ENCODE assay signal across 9 cellular contexts in genomic region chr3:119035014-119035346, GRCh38. TPM values are rescaled to one million over a fixed set of nuclear protein-coding genes. Genes with fewer than 3 reads are reported as not detected.
DNase-seq lines count a peak whose midpoint lies in the region; ATAC-seq and TF ChIP-seq lines count a peak whose summit lies in the region.
"Had no signal": no experiment of that assay in that cellular context is flagged by ENCODE, and none has a peak within 500 bp of the region (broad histone marks: within the 10 kb centered on the region; RNA-seq: fewer than 3 reads in every experiment).

No MANE protein-coding gene starts in this region.

- H3K27me3 ChIP-seq in CD8-positive, alpha-beta memory T cell (ENCODE audit: insufficient read depth, low read length, poor library complexity, severe bottlenecking) = peaks cover 2% of the 10 kb centered on the region
- H3K27me3 ChIP-seq in MG63 (peaks cover 66% of the 10 kb centered on the region), ectodermal cell (ENCODE audit: control insufficient read depth, insufficient read depth, low read length, poor library complexity, severe bottlenecking) (peaks cover 35% of the 10 kb centered on the region), osteoblast (ENCODE audit: insufficient read depth, low read length) (peaks cover 33% of the 10 kb centered on the region)

- TF ChIP-seq CTCF in osteoblast (IDR thresholded peaks at IDR 0.05; ENCODE audit: extremely low read depth, low read depth, low read length) = no peak

- H2AFZ ChIP-seq in osteoblast (ENCODE audit: low read length) = no peak overlapping the region

- H3K27ac ChIP-seq in CD8-positive, alpha-beta memory T cell (ENCODE audit: low read depth, low read length) = no peak overlapping the region
- H3K27ac ChIP-seq in ectodermal cell (ENCODE audit: insufficient read depth, low read depth, low read length, poor library complexity, severe bottlenecking) = no peak overlapping the region
- H3K27ac ChIP-seq in osteoblast (ENCODE audit: low read depth, low read length) = no peak overlapping the region

- no peaks in the 10 kb centered on the region for H4K20me1 ChIP-seq in osteoblast (ENCODE audit: insufficient read depth, low read length)

- H3K4me3 ChIP-seq in CD8-positive, alpha-beta memory T cell (ENCODE audit: low read length) = no peak overlapping the region
- H3K4me3 ChIP-seq in MG63 = peak overlapping the region; percentile 44
- H3K4me3 ChIP-seq in ectodermal cell (ENCODE audit: insufficient read depth, low read depth, low read length) = peak overlapping the region; percentile 87
- peak overlapping the region; percentile 68 for H3K4me3 ChIP-seq in osteoblast (ENCODE audit: insufficient read depth, low read length)
- H3K4me3 ChIP-seq: mucosa of descending colon had no signal

- H3K79me2 ChIP-seq in osteoblast (ENCODE audit: insufficient read depth, low read length) = no peaks in the 10 kb centered on the region

- POLR2A ChIA-PET in CD8-positive, alpha-beta memory T cell (lab: Charles Lee) = no interaction called here

- H3K4me3 Mint-ChIP-seq in CD8-positive, alpha-beta memory T cell = peak overlapping the region; percentile 70 to 84 (median 77)

- no peaks in the 10 kb centered on the region for H3K36me3 ChIP-seq in CD8-positive, alpha-beta memory T cell (ENCODE audit: insufficient read depth, low read length)
- no peaks in the 10 kb centered on the region for H3K36me3 ChIP-seq in MG63
- no peaks in the 10 kb centered on the region for H3K36me3 ChIP-seq in ectodermal cell (ENCODE audit: control insufficient read depth, insufficient read depth, low read length)
- H3K36me3 ChIP-seq in osteoblast (ENCODE audit: insufficient read depth, low read length) = no peaks in the 10 kb centered on the region

- no peak for DNase-seq in CD8-positive, alpha-beta memory T cell
- no peak for DNase-seq in MG63
- no peak for DNase-seq in osteoblast (ENCODE audit: insufficient read length, low spot score, missing footprints)
- no peak for DNase-seq in AG08395 (ENCODE audit: low spot score)
- DNase-seq in NK-92 treated with Interleukin-12 subunit alpha and Interleukin-12 subunit beta, amount 100 ng/mL, for 24 hours (lab: John Stamatoyannopoulos, UW) = no peak

- H3K36me3 Mint-ChIP-seq in CD8-positive, alpha-beta memory T cell = peaks cover 0 to 6% (median 0%) of the 10 kb centered on the region in 3 donors

- no peaks in the 10 kb centered on the region for H3K4me1 ChIP-seq in CD8-positive, alpha-beta memory T cell (ENCODE audit: insufficient read depth, low read length)
- H3K4me1 ChIP-seq in ectodermal cell (ENCODE audit: control insufficient read depth, insufficient read depth, low read length) (no peaks in the 10 kb centered on the region), osteoblast (ENCODE audit: insufficient read depth, low read length) (no peaks in the 10 kb centered on the region)

- no peaks in the 10 kb centered on the region for H3K9me3 ChIP-seq in CD8-positive, alpha-beta memory T cell (ENCODE audit: low read length)
- H3K9me3 ChIP-seq in MG63 = no peaks in the 10 kb centered on the region
- no peaks in the 10 kb centered on the region for H3K9me3 ChIP-seq in ectodermal cell (ENCODE audit: control insufficient read depth, low read length)
- no peaks in the 10 kb centered on the region for H3K9me3 ChIP-seq in osteoblast (ENCODE audit: low read depth, low read length)
- H3K9me3 ChIP-seq: mucosa of descending colon had no signal

- no peak overlapping the region for H3K27ac Mint-ChIP-seq in CD8-positive, alpha-beta memory T cell

- WGBS in ectodermal cell, 2 experiments = 4 to 6% methylated on average over 18 of the region's 18 CpGs

- CTCF ChIA-PET in CD8-positive, alpha-beta memory T cell (lab: Charles Lee) = interaction anchor here (0.9 to 5.9 kb wide), 12 partner anchors 8 to 212 kb away, joined by 3 to 117 read pairs (median 5); no protein-coding TSS in a partner anchor

- H3K4me2 ChIP-seq in osteoblast (ENCODE audit: insufficient read depth, low read length) = peak overlapping the region; percentile 85

- peaks cover 27 to 66% of the 10 kb centered on the region in 2 donors for H3K27me3 Mint-ChIP-seq in CD8-positive, alpha-beta memory T cell

- H3K4me1 Mint-ChIP-seq in CD8-positive, alpha-beta memory T cell = peaks cover 7 to 13% (median 11%) of the 10 kb centered on the region in 3 donors

- ATAC-seq in HG03432 (IDR thresholded peaks at IDR 0.05; ENCODE audit: unreplicated experiment) = no peak
- no peak for ATAC-seq in HG03442 (IDR thresholded peaks at IDR 0.05; ENCODE audit: unreplicated experiment)

- peaks cover 0 to 2% (median 0%) of the 10 kb centered on the region in 5 donors for H3K9me3 Mint-ChIP-seq in CD8-positive, alpha-beta memory T cell

RNA-seq across cellular contexts. Expression of gene IGSF11, which starts 0.3 kb away (rescaled TPM):
- under 1 TPM in 1 of 2 experiments, not detected in 1; 0.27 TPM for total RNA-seq in CD8-positive, alpha-beta memory T cell
- polyA plus RNA-seq in CD8-positive, alpha-beta memory T cell = 0.58 TPM
- 0.20 TPM in 1 of 2 replicates, not detected in the other for total RNA-seq in MG63 (2014; rRNA removed; shearing (Covaris generic); ENCODE audit: low replicate concordance)
- polyA plus RNA-seq in ectodermal cell (2013, experiment 1 of 4) = 5.3 TPM
- polyA plus RNA-seq in ectodermal cell (2013, experiment 2 of 4) = 4.4 TPM
- 4.0 TPM for polyA plus RNA-seq in ectodermal cell (2013, experiment 3 of 4)
- 5.1 TPM for polyA plus RNA-seq in ectodermal cell (2013, experiment 4 of 4)
- total RNA-seq in osteoblast = under 0.01 and 0.36 TPM in 2 replicates
